Comparison of ENCODE assay signal across 10 cellular contexts in genomic region chr3:156149781-156150375, GRCh38. TPM values are rescaled to one million over a fixed set of nuclear protein-coding genes. Genes with fewer than 3 reads are reported as not detected.
A peak's percentile ranks its signal among the peaks of the same experiment; 100 is the strongest.
DNase-seq lines count a peak whose midpoint lies in the region; ATAC-seq and TF ChIP-seq lines count a peak whose summit lies in the region.
"Had no signal": no experiment of that assay in that cellular context is flagged by ENCODE, and none has a peak within 500 bp of the region (broad histone marks: within the 10 kb centered on the region; RNA-seq: fewer than 3 reads in every experiment).

No MANE protein-coding gene starts in this region.

- DNase-seq in caudate nucleus (lab: John Stamatoyannopoulos, UW) = no peak
- no peak for DNase-seq in BE2C
- DNase-seq in activated T-helper 1 cell treated with anti-CD3 and anti-CD28 coated beads, Interleukin-12 subunit alpha, Interleukin-12 subunit beta, Interleukin-2, Interleukin-4 antibody, amounts not matched to agents 30 ng/mL and 10 ng/mL and 1 ng/mL, durations not matched to agents 14 hours and 24 hours and 36 hours (ENCODE audit: low spot score) = no peak
- DNase-seq in foreskin keratinocyte = no peak
- DNase-seq: NK-92 treated with Interleukin-12 subunit alpha and Interleukin-12 subunit beta, amount 100 ng/mL, for 24 hours had no signal

- H3K4me3 Mint-ChIP-seq in nephron = peak overlapping the region in 1 of 3 experiments; percentile 7
- H3K4me3 Mint-ChIP-seq in activated T-helper 1 cell treated with anti-CD3 and anti-CD28 coated beads, Interleukin-12 subunit alpha, Interleukin-12 subunit beta, Interleukin-2, Interleukin-4 antibody, amounts not matched to agents 30 ng/mL and 10 ng/mL and 1 ng/mL, durations not matched to agents 14 hours and 24 hours and 36 hours = no peak overlapping the region
- H3K4me3 Mint-ChIP-seq: CD8-positive, alpha-beta memory T cell had no signal

- H3K9me3 ChIP-seq in BE2C = no peaks in the 10 kb centered on the region

- H3K4me3 ChIP-seq in BE2C (ENCODE audit: low read depth, low read length) = no peak overlapping the region

- H3K4me1 Mint-ChIP-seq in nephron = peaks cover 35% of the 10 kb centered on the region
- H3K4me1 Mint-ChIP-seq in activated T-helper 1 cell treated with anti-CD3 and anti-CD28 coated beads, Interleukin-12 subunit alpha, Interleukin-12 subunit beta, Interleukin-2, Interleukin-4 antibody, amounts not matched to agents 30 ng/mL and 10 ng/mL and 1 ng/mL, durations not matched to agents 14 hours and 24 hours and 36 hours (ENCODE audit: low read depth) = peaks cover 7% of the 10 kb centered on the region

- peaks cover 4% of the 10 kb centered on the region for H3K4me1 ChIP-seq in BE2C
- H3K4me1 ChIP-seq in foreskin keratinocyte = no peaks in the 10 kb centered on the region

- H3K27me3 ChIP-seq in BE2C (peaks cover under 1% of the 10 kb centered on the region; the same call in 1 of the 2 replicates), foreskin keratinocyte (peaks cover 22% of the 10 kb centered on the region)

- H3K27me3 Mint-ChIP-seq in nephron (ENCODE audit: low read depth) = no peaks in the 10 kb centered on the region
- H3K27me3 Mint-ChIP-seq in activated T-helper 1 cell treated with anti-CD3 and anti-CD28 coated beads, Interleukin-12 subunit alpha, Interleukin-12 subunit beta, Interleukin-2, Interleukin-4 antibody, amounts not matched to agents 30 ng/mL and 10 ng/mL and 1 ng/mL, durations not matched to agents 14 hours and 24 hours and 36 hours (ENCODE audit: insufficient read depth) = peaks cover 12% of the 10 kb centered on the region

- H3K27ac ChIP-seq in caudate nucleus (ENCODE audit: low read depth, low read length) (peak overlapping the region; percentile 78), temporal lobe (ENCODE audit: low read depth, low read length) (peak overlapping the region; percentile 58), foreskin keratinocyte (no peak overlapping the region)

- intact Hi-C loops in activated T-helper 1 cell treated with anti-CD3 and anti-CD28 coated beads, Interleukin-12 subunit alpha, Interleukin-12 subunit beta, Interleukin-2, Interleukin-4 antibody, amounts not matched to agents 30 ng/mL and 10 ng/mL and 1 ng/mL, durations not matched to agents 14 hours and 24 hours and 36 hours (cut with micrococcal nuclease) = loop anchor here (1.0 to 10.0 kb wide), 9 partner anchors 233 to 1089 kb away; partner anchors contain the start of gene TIPARP

- ATAC-seq in HG02798 (IDR thresholded peaks at IDR 0.05; ENCODE audit: poor library complexity, unreplicated experiment) (peak; percentile 48), HG02973 (IDR thresholded peaks at IDR 0.05; ENCODE audit: unreplicated experiment) (no peak), foreskin keratinocyte (no peak)

- no peak for TF ChIP-seq CTCF in nephron (IDR thresholded peaks at IDR 0.05; ENCODE audit: unreplicated experiment in 3 of 3)
- TF ChIP-seq CTCF in BE2C (IDR thresholded peaks at IDR 0.05; ENCODE audit: low read depth, low read length) = no peak
- TF ChIP-seq CTCF in foreskin keratinocyte (conservative IDR thresholded peaks at IDR 0.05) = no peak

- H3K9me3 Mint-ChIP-seq in nephron = no peaks in the 10 kb centered on the region
- no peaks in the 10 kb centered on the region for H3K9me3 Mint-ChIP-seq in activated T-helper 1 cell treated with anti-CD3 and anti-CD28 coated beads, Interleukin-12 subunit alpha, Interleukin-12 subunit beta, Interleukin-2, Interleukin-4 antibody, amounts not matched to agents 30 ng/mL and 10 ng/mL and 1 ng/mL, durations not matched to agents 14 hours and 24 hours and 36 hours
- H3K9me3 Mint-ChIP-seq: CD8-positive, alpha-beta memory T cell had no signal

- H3K36me3 ChIP-seq in BE2C = no peaks in the 10 kb centered on the region

- peak overlapping the region; percentile 91 to 95 (median 93) for H3K27ac Mint-ChIP-seq in nephron
- no peak overlapping the region for H3K27ac Mint-ChIP-seq in activated T-helper 1 cell treated with anti-CD3 and anti-CD28 coated beads, Interleukin-12 subunit alpha, Interleukin-12 subunit beta, Interleukin-2, Interleukin-4 antibody, amounts not matched to agents 30 ng/mL and 10 ng/mL and 1 ng/mL, durations not matched to agents 14 hours and 24 hours and 36 hours

- H3K36me3 Mint-ChIP-seq in nephron (ENCODE audit: low read depth) = no peaks in the 10 kb centered on the region
- H3K36me3 Mint-ChIP-seq in activated T-helper 1 cell treated with anti-CD3 and anti-CD28 coated beads, Interleukin-12 subunit alpha, Interleukin-12 subunit beta, Interleukin-2, Interleukin-4 antibody, amounts not matched to agents 30 ng/mL and 10 ng/mL and 1 ng/mL, durations not matched to agents 14 hours and 24 hours and 36 hours (ENCODE audit: low read depth) = no peaks in the 10 kb centered on the region
- H3K36me3 Mint-ChIP-seq: CD8-positive, alpha-beta memory T cell had no signal

RNA-seq across cellular contexts. Expression of gene KCNAB1, which starts 29.5 kb away (rescaled TPM):
- total RNA-seq in temporal lobe (19.9 TPM), foreskin keratinocyte (0.49 and 0.51 TPM in 2 replicates)
- 3.5 TPM for polyA plus RNA-seq in BE2C (2012; ENCODE audit: insufficient read depth, insufficient read length, low read depth)
- total RNA-seq in activated T-helper 1 cell treated with anti-CD3 and anti-CD28 coated beads, Interleukin-12 subunit alpha, Interleukin-12 subunit beta, Interleukin-2, Interleukin-4 antibody, amounts not matched to agents 30 ng/mL and 10 ng/mL and 1 ng/mL, durations not matched to agents 14 hours and 24 hours and 36 hours = not detected in 2 replicates
- 0.15 and 0.21 TPM in 2 replicates for polyA plus RNA-seq in foreskin keratinocyte
- total RNA-seq: CD8-positive, alpha-beta memory T cell had no signal

Comparison
In these comparisons a context has a peak if more than half of its experiments do, and no peak if none do; other contexts are left out.
1. RNA of gene KCNAB1, which starts 29.5 kb away (total RNA-seq): 19.9 TPM in temporal lobe (single experiment); 0.49 to 0.51 TPM in foreskin keratinocyte and not detected in activated T-helper 1 cell treated with anti-CD3 and anti-CD28 coated beads, Interleukin-12 subunit alpha, Interleukin-12 subunit beta, Interleukin-2, Interleukin-4 antibody, amounts not matched to agents 30 ng/mL and 10 ng/mL and 1 ng/mL, durations not matched to agents 14 hours and 24 hours and 36 hours; every median in the first group is over 10 times any median in the second.